Comparison of ENCODE assay signal across 1 cellular context in the genomic region with DNA sequence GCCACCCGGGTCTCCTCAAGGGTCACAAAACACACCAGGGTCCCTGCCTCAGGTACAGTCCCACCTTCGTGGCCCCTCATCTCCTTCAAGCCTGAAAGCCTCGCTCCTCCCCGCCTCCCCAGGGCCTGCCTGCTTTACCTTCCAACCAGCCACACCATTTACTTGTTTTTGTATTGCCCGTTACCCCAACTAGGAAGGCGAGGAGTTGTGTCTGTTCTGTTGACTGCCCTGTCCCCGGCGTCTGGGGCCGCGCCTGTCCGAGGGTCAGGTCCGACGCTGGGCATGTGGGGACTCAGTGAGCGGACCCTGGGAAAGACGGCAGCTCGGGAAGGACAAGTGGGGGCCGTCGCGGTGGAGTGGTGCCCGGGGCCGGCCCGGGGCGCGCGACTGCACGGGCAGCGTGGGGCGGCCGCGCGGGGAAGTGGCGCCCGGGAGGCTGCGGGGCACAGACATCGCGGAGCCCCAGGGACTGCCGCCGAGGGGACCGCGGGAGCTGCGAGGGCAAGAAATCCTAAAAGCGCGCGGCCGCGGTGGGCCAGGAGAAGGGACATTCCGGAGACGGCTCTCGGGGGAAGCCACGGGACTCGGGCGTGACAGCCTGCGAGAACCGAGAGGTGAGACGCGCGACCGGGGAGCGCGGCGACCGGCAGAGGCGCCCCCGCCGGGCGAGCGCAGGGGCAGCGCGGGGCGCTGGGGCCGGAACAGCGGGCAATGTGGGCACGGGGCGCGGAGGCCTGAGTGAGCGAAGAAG.
A peak's percentile ranks its signal among the peaks of the same experiment; 100 is the strongest.
TF ChIP-seq lines count a peak whose summit lies in the region.

No MANE protein-coding gene starts in this region.

TF ChIP-seq in K562, 482 proteins besides CTCF, POLR2A, EP300 and RAD21 (continued from another document and continues in another):
- TF ChIP-seq, protein P1, sequence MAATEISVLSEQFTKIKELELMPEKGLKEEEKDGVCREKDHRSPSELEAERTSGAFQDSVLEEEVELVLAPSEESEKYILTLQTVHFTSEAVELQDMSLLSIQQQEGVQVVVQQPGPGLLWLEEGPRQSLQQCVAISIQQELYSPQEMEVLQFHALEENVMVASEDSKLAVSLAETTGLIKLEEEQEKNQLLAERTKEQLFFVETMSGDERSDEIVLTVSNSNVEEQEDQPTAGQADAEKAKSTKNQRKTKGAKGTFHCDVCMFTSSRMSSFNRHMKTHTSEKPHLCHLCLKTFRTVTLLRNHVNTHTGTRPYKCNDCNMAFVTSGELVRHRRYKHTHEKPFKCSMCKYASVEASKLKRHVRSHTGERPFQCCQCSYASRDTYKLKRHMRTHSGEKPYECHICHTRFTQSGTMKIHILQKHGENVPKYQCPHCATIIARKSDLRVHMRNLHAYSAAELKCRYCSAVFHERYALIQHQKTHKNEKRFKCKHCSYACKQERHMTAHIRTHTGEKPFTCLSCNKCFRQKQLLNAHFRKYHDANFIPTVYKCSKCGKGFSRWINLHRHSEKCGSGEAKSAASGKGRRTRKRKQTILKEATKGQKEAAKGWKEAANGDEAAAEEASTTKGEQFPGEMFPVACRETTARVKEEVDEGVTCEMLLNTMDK (IDR thresholded peaks at IDR 0.05; ENCODE audit: borderline replicate concordance, insufficient read depth, low read depth, low read length, poor library complexity, severe bottlenecking) = no peak
- TF ChIP-seq FIP1L1 (IDR thresholded peaks at IDR 0.05; ENCODE audit: low read depth, low read length, poor library complexity, severe bottlenecking) (peak; percentile 0), U2AF1 (optimal IDR thresholded peaks at IDR 0.05; ENCODE audit: low read depth, low read length) (no peak), HNRNPL (IDR thresholded peaks at IDR 0.05; ENCODE audit: low read depth, low read length) (peak; percentile 93), HDAC3 (IDR thresholded peaks at IDR 0.05; ENCODE audit: borderline replicate concordance, partially characterized antibody) (no peak), PTBP1 (IDR thresholded peaks at IDR 0.05; ENCODE audit: low read depth, low read length) (no peak), CHD2 (IDR thresholded peaks at IDR 0.05; ENCODE audit: low read depth, low read length) (peak; percentile 66), RBFOX2 (IDR thresholded peaks at IDR 0.05; ENCODE audit: low read depth, low read length) (peak; percentile 55; the same call in 1 of the 2 replicates), BMI1 (IDR thresholded peaks at IDR 0.05; ENCODE audit: low read length) (no peak), ZKSCAN3 (CRISPR knock-in tag; IDR thresholded peaks at IDR 0.05) (no peak), SMARCA4 (IDR thresholded peaks at IDR 0.05) (no peak), SAP30 (IDR thresholded peaks at IDR 0.05; ENCODE audit: borderline replicate concordance, insufficient read depth, low read depth, low read length, poor library complexity, severe bottlenecking) (no peak), POLR2AphosphoS2 (IDR thresholded peaks at IDR 0.05; ENCODE audit: low read length) (no peak), SMARCA5 (IDR thresholded peaks at IDR 0.05) (no peak), ZNF12 (CRISPR knock-in tag; IDR thresholded peaks at IDR 0.05) (0 out of 2 replicates have a peak, but pooled peaks have one; percentile 34), MEF2A (IDR thresholded peaks at IDR 0.05; ENCODE audit: control insufficient read depth, low read depth, low read length) (no peak), YY1 (IDR thresholded peaks at IDR 0.05; ENCODE audit: borderline replicate concordance in 1 of 3, control insufficient read depth in 1 of 3, extremely low read depth in 1 of 3, insufficient read depth in 3 of 3, insufficient read length in 1 of 3, insufficient replicate concordance in 2 of 3, low read depth in 1 of 3, low read length in 2 of 3) (peak in 1 of 3 experiments; percentile 17), ZFX (CRISPR knock-in tag; IDR thresholded peaks at IDR 0.05) (0 out of 2 replicates have a peak, but pooled peaks have one; percentile 7), ZNF584 (CRISPR knock-in tag; IDR thresholded peaks at IDR 0.05; ENCODE audit: low read depth) (peak; percentile 68; the same call in 1 of the 2 replicates), PHB (CRISPR knock-in tag; IDR thresholded peaks at IDR 0.05) (no peak), ARNT (IDR thresholded peaks at IDR 0.05) (no peak), ZNF384 (IDR thresholded peaks at IDR 0.05; ENCODE audit: low read depth, low read length) (no peak), KDM5B (IDR thresholded peaks at IDR 0.05; ENCODE audit: insufficient replicate concordance, low read depth, low read length) (peak; percentile 30), DDX20 (tag; IDR thresholded peaks at IDR 0.05; ENCODE audit: low read depth) (no peak), NCOA4 (IDR thresholded peaks at IDR 0.05; ENCODE audit: partially characterized antibody) (no peak), ZNF282 (CRISPR knock-in tag; IDR thresholded peaks at IDR 0.05) (0 out of 2 replicates have a peak, but pooled peaks have one; percentile 43), ZNF253 (CRISPR knock-in tag; conservative IDR thresholded peaks at IDR 0.05) (no peak), HDGF (IDR thresholded peaks at IDR 0.05) (no peak), TBP (optimal IDR thresholded peaks at IDR 0.05; ENCODE audit: low read depth, low read length) (peak; percentile 34), ZNF239 (CRISPR knock-in tag; IDR thresholded peaks at IDR 0.05) (no peak), KLF1 (tag; IDR thresholded peaks at IDR 0.05) (no peak), ZNF76 (CRISPR knock-in tag; IDR thresholded peaks at IDR 0.05; ENCODE audit: borderline replicate concordance) (no peak)
- TF ChIP-seq, protein P2, sequence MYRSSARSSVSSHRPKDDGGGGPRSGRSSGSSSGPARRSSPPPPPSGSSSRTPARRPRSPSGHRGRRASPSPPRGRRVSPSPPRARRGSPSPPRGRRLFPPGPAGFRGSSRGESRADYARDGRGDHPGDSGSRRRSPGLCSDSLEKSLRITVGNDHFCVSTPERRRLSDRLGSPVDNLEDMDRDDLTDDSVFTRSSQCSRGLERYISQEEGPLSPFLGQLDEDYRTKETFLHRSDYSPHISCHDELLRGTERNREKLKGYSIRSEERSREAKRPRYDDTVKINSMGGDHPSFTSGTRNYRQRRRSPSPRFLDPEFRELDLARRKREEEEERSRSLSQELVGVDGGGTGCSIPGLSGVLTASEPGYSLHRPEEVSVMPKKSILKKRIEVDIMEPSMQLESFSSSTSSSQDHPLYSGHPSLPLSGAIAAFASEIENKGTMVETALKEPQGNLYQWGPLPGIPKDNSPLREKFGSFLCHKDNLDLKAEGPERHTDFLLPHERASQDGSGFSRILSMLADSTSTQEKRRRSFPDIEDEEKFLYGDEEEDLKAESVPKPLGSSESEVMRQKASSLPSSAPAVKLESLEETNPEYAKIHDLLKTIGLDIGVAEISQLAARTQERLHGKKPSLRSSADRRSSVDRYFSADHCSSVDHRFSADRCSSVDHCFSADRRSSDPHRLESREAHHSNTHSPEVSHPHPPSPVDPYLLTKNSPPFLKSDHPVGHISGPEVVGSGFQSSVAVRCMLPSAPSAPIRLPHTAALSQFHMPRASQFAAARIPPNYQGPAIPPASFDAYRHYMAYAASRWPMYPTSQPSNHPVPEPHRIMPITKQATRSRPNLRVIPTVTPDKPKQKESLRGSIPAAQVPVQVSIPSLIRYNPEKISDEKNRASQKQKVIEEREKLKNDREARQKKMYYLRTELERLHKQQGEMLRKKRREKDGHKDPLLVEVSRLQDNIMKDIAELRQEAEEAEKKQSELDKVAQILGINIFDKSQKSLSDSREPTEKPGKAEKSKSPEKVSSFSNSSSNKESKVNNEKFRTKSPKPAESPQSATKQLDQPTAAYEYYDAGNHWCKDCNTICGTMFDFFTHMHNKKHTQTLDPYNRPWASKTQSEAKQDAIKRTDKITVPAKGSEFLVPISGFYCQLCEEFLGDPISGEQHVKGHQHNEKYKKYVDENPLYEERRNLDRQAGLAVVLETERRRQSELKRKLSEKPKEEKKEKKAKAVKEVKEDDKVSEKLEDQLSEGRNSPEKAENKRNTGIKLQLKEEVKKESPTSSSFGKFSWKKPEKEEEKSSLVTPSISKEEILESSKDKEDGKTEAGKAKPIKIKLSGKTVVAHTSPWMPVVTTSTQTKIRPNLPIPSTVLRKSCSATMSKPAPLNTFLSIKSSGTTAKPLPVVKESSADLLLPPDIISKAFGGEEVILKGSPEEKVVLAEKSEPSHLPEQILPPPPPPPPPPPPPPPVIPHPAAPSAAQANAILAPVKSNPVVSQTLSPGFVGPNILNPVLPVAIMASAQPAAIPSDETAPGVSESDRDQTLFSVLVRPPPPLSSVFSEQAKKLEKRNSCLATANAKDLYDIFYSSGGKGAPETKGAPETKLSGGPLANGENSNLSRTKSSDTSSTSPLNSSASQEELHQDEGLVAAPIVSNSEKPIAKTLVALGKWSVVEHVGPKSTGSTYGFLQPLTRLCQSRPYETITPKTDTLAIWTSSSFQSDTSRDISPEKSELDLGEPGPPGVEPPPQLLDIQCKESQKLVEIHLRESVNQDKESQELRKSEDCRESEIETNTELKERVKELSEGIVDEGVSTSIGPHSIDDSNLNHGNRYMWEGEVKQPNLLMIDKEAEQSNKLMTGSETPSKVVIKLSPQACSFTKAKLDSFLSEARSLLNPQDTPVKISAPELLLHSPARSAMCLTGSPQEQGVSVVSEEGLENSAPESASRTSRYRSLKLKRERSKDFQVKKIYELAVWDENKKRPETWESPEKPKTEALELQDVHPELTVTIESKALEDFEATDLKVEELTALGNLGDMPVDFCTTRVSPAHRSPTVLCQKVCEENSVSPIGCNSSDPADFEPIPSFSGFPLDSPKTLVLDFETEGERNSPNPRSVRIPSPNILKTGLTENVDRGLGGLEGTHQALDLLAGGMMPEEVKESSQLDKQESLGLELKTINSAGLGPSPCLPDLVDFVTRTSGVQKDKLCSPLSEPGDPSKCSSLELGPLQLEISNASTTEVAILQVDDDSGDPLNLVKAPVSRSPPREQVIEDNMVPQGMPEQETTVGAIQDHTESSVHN (IDR thresholded peaks at IDR 0.05; ENCODE audit: borderline replicate concordance in 1 of 2, low read depth in 1 of 2) = no peak
- TF ChIP-seq, protein P3, sequence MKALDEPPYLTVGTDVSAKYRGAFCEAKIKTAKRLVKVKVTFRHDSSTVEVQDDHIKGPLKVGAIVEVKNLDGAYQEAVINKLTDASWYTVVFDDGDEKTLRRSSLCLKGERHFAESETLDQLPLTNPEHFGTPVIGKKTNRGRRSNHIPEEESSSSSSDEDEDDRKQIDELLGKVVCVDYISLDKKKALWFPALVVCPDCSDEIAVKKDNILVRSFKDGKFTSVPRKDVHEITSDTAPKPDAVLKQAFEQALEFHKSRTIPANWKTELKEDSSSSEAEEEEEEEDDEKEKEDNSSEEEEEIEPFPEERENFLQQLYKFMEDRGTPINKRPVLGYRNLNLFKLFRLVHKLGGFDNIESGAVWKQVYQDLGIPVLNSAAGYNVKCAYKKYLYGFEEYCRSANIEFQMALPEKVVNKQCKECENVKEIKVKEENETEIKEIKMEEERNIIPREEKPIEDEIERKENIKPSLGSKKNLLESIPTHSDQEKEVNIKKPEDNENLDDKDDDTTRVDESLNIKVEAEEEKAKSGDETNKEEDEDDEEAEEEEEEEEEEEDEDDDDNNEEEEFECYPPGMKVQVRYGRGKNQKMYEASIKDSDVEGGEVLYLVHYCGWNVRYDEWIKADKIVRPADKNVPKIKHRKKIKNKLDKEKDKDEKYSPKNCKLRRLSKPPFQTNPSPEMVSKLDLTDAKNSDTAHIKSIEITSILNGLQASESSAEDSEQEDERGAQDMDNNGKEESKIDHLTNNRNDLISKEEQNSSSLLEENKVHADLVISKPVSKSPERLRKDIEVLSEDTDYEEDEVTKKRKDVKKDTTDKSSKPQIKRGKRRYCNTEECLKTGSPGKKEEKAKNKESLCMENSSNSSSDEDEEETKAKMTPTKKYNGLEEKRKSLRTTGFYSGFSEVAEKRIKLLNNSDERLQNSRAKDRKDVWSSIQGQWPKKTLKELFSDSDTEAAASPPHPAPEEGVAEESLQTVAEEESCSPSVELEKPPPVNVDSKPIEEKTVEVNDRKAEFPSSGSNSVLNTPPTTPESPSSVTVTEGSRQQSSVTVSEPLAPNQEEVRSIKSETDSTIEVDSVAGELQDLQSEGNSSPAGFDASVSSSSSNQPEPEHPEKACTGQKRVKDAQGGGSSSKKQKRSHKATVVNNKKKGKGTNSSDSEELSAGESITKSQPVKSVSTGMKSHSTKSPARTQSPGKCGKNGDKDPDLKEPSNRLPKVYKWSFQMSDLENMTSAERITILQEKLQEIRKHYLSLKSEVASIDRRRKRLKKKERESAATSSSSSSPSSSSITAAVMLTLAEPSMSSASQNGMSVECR (CRISPR knock-in tag; IDR thresholded peaks at IDR 0.05) = no peak
- TF ChIP-seq, protein P4, sequence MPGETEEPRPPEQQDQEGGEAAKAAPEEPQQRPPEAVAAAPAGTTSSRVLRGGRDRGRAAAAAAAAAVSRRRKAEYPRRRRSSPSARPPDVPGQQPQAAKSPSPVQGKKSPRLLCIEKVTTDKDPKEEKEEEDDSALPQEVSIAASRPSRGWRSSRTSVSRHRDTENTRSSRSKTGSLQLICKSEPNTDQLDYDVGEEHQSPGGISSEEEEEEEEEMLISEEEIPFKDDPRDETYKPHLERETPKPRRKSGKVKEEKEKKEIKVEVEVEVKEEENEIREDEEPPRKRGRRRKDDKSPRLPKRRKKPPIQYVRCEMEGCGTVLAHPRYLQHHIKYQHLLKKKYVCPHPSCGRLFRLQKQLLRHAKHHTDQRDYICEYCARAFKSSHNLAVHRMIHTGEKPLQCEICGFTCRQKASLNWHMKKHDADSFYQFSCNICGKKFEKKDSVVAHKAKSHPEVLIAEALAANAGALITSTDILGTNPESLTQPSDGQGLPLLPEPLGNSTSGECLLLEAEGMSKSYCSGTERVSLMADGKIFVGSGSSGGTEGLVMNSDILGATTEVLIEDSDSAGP (CRISPR knock-in tag; IDR thresholded peaks at IDR 0.05) = no peak
- TF ChIP-seq, protein P5, sequence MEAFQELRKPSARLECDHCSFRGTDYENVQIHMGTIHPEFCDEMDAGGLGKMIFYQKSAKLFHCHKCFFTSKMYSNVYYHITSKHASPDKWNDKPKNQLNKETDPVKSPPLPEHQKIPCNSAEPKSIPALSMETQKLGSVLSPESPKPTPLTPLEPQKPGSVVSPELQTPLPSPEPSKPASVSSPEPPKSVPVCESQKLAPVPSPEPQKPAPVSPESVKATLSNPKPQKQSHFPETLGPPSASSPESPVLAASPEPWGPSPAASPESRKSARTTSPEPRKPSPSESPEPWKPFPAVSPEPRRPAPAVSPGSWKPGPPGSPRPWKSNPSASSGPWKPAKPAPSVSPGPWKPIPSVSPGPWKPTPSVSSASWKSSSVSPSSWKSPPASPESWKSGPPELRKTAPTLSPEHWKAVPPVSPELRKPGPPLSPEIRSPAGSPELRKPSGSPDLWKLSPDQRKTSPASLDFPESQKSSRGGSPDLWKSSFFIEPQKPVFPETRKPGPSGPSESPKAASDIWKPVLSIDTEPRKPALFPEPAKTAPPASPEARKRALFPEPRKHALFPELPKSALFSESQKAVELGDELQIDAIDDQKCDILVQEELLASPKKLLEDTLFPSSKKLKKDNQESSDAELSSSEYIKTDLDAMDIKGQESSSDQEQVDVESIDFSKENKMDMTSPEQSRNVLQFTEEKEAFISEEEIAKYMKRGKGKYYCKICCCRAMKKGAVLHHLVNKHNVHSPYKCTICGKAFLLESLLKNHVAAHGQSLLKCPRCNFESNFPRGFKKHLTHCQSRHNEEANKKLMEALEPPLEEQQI (IDR thresholded peaks at IDR 0.05) = no peak
- TF ChIP-seq, protein P6, sequence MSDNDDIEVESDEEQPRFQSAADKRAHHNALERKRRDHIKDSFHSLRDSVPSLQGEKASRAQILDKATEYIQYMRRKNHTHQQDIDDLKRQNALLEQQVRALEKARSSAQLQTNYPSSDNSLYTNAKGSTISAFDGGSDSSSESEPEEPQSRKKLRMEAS (CRISPR knock-in tag; IDR thresholded peaks at IDR 0.05) = peak; percentile 31; the same call in 1 of the 2 replicates
- TF ChIP-seq, protein P7, sequence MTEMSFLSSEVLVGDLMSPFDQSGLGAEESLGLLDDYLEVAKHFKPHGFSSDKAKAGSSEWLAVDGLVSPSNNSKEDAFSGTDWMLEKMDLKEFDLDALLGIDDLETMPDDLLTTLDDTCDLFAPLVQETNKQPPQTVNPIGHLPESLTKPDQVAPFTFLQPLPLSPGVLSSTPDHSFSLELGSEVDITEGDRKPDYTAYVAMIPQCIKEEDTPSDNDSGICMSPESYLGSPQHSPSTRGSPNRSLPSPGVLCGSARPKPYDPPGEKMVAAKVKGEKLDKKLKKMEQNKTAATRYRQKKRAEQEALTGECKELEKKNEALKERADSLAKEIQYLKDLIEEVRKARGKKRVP (CRISPR knock-in tag; IDR thresholded peaks at IDR 0.05) = no peak
